ENCODE assay signal across 21 cellular contexts in genomic region chr6:106744781-106745180, GRCh38.
"Had no signal": no experiment of that assay in that cellular context is flagged by ENCODE, and none has a peak within 500 bp of the region (broad histone marks: within the 10 kb centered on the region; RNA-seq: fewer than 3 reads in every experiment).

No MANE protein-coding gene starts in this region.

- H3K9me3 Mint-ChIP-seq: effector memory CD8-positive, alpha-beta T cell; stimulated activated naive CD8-positive, alpha-beta T cell treated with anti-CD3 and anti-CD28 coated beads, Interleukin-15, amount 100 ng/mL, for 72 hours had no signal

- ATAC-seq: effector memory CD8-positive, alpha-beta T cell; left ventricle myocardium superior; mucosa of descending colon; naive thymus-derived CD4-positive, alpha-beta T cell; sciatic nerve; stimulated activated naive CD8-positive, alpha-beta T cell treated with anti-CD3 and anti-CD28 coated beads, Interleukin-15, amount 100 ng/mL, for 72 hours; upper lobe of right lung had no signal

- H3K4me3 ChIP-seq: esophagus squamous epithelium, lower lobe of right lung, mucosa of descending colon, neural progenitor cell, prostate gland, right atrium auricular region, smooth muscle cell, suprapubic skin, upper lobe of right lung, uterus had no signal

- H3K4me1 ChIP-seq: lower lobe of right lung, prostate gland, right atrium auricular region, upper lobe of right lung, uterus had no signal

- H3K27me3 ChIP-seq: esophagus squamous epithelium, neural progenitor cell, right atrium auricular region, suprapubic skin, upper lobe of right lung, uterus had no signal

- H3K9ac ChIP-seq: neural progenitor cell had no signal

- DNase-seq: effector memory CD8-positive, alpha-beta T cell; esophagus squamous epithelium; left ventricle myocardium superior; lower lobe of right lung; naive thymus-derived CD4-positive, alpha-beta T cell; stimulated activated CD4-positive, alpha-beta T cell treated with anti-CD3 and anti-CD28 coated beads, Interleukin-12 subunit alpha, Interleukin-12 subunit beta, amount 100 ng/mL, for 4 hours; stimulated activated CD4-positive, alpha-beta T cell treated with anti-CD3 and anti-CD28 coated beads, Interleukin-1b, Interleukin-23, amount 100 ng/mL, for 48 hours; stimulated activated CD4-positive, alpha-beta T cell treated with anti-CD3 and anti-CD28 coated beads, Interleukin-4, amount 100 ng/mL, for 1 hour; stimulated activated CD8-positive, alpha-beta memory T cell treated with anti-CD3 and anti-CD28 coated beads, Interleukin-4, amount 100 ng/mL, for 48 hours; stimulated activated naive CD4-positive, alpha-beta T cell; stimulated activated naive CD8-positive, alpha-beta T cell treated with anti-CD3 and anti-CD28 coated beads, Interleukin-15, amount 100 ng/mL, for 72 hours; upper lobe of right lung; uterus had no signal

- H3K4me1 Mint-ChIP-seq: naive thymus-derived CD4-positive, alpha-beta T cell; stimulated activated naive CD8-positive, alpha-beta T cell treated with anti-CD3 and anti-CD28 coated beads, Interleukin-15, amount 100 ng/mL, for 72 hours had no signal

- H3K36me3 Mint-ChIP-seq: naive thymus-derived CD4-positive, alpha-beta T cell; neural progenitor cell had no signal

- H2AFZ ChIP-seq: neural progenitor cell had no signal

- H3K36me3 ChIP-seq: esophagus squamous epithelium, lower lobe of right lung, neural progenitor cell, prostate gland, right atrium auricular region, suprapubic skin, upper lobe of right lung, uterus had no signal

- H3K4me2 ChIP-seq: neural progenitor cell, smooth muscle cell had no signal

- H3K4me3 Mint-ChIP-seq: effector memory CD8-positive, alpha-beta T cell; naive thymus-derived CD4-positive, alpha-beta T cell; nephron; neural progenitor cell; stimulated activated naive CD8-positive, alpha-beta T cell treated with anti-CD3 and anti-CD28 coated beads, Interleukin-15, amount 100 ng/mL, for 72 hours had no signal

- H3K9me3 ChIP-seq: esophagus squamous epithelium, lower lobe of right lung, mucosa of descending colon, prostate gland, right atrium auricular region, suprapubic skin, upper lobe of right lung, uterus had no signal

- H3K27ac ChIP-seq: lower lobe of right lung, neural progenitor cell, prostate gland, right atrium auricular region, suprapubic skin, upper lobe of right lung, uterus had no signal

- H3K27ac Mint-ChIP-seq: effector memory CD8-positive, alpha-beta T cell; naive thymus-derived CD4-positive, alpha-beta T cell; neural progenitor cell; stimulated activated naive CD8-positive, alpha-beta T cell treated with anti-CD3 and anti-CD28 coated beads, Interleukin-15, amount 100 ng/mL, for 72 hours had no signal
